Comparison of ENCODE assay signal across 9 cellular contexts in the genomic region with DNA sequence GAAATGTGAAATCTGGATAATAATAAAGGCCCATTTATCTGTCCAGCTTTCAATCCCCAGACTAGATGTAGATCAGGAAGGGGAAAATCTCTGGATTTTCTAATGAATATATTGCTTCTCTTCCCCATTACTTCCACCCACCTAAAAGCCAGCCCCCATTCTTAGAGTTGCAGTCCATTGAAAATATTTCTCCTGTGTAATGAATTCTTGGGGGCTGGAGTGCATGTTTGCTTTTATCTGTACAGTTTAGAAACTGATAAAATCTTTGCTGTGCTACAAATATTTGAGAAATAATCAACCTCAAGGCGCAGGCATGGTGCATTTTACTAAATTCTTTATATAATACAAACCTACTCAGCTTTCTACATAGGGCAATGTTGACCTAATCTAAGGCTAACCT.
DNase-seq lines count a peak whose midpoint lies in the region; FAIRE-seq and TF ChIP-seq lines count a peak whose summit lies in the region.
"Had no signal": no experiment of that assay in that cellular context is flagged by ENCODE, and none has a peak within 500 bp of the region (broad histone marks: within the 10 kb centered on the region; RNA-seq: fewer than 3 reads in every experiment).

No MANE protein-coding gene starts in this region.

- H3K9me3 Mint-ChIP-seq in activated naive CD4-positive, alpha-beta T cell treated with anti-CD3 and anti-CD28 coated beads for 36 hours, result no peaks in the 10 kb centered on the region

- no peaks in the 10 kb centered on the region for H3K27me3 Mint-ChIP-seq in activated naive CD4-positive, alpha-beta T cell treated with anti-CD3 and anti-CD28 coated beads for 36 hours (ENCODE audit: low read depth)

- WGBS in tibial nerve, 2 donors, result 73 to 79% methylated on average over 1 of the region's 1 CpG

- H3K4me3 Mint-ChIP-seq in activated naive CD4-positive, alpha-beta T cell treated with anti-CD3 and anti-CD28 coated beads for 36 hours, result peak overlapping the region; percentile 41

- H3K36me3 Mint-ChIP-seq in activated naive CD4-positive, alpha-beta T cell treated with anti-CD3 and anti-CD28 coated beads for 36 hours (ENCODE audit: low read depth), result peaks cover 81% of the 10 kb centered on the region

- TF ChIP-seq EP300 in tibial nerve (IDR thresholded peaks at IDR 0.05), result no peak

- CTCF ChIA-PET in activated naive CD4-positive, alpha-beta T cell treated with anti-CD3 and anti-CD28 coated beads for 36 hours (lab: Charles Lee), result interaction anchor here (1.0 kb wide), 1 partner anchor 42 kb away, joined by 3 read pairs; no protein-coding TSS in a partner anchor
- CTCF ChIA-PET in HEK293T (lab: Yijun Ruan, JAX), result interaction anchor here (0.6 kb wide), 3 partner anchors 33 to 263 kb away, joined by 3 read pairs; no protein-coding TSS in a partner anchor

- no peaks in the 10 kb centered on the region for H3K27me3 ChIP-seq in adipocyte (replicated peaks; ENCODE audit: control insufficient read depth, insufficient read depth, low read length)
- no peaks in the 10 kb centered on the region for H3K27me3 ChIP-seq in mucosa of stomach (ENCODE audit: control insufficient read depth, insufficient read depth, low read length)
- H3K27me3 ChIP-seq in tibial nerve, result no peaks in the 10 kb centered on the region

- peak overlapping the region; percentile 84 for H3K9ac ChIP-seq in adipocyte (ENCODE audit: low read length)
- H3K9ac ChIP-seq in mucosa of stomach (ENCODE audit: low read length), result peak overlapping the region; percentile 67

- peak overlapping the region; percentile 38 to 85 (median 78) for H3K27ac ChIP-seq in tibial nerve

- peak overlapping the region; percentile 89 for H3K27ac Mint-ChIP-seq in activated naive CD4-positive, alpha-beta T cell treated with anti-CD3 and anti-CD28 coated beads for 36 hours

- H3K4me1 Mint-ChIP-seq in activated naive CD4-positive, alpha-beta T cell treated with anti-CD3 and anti-CD28 coated beads for 36 hours (ENCODE audit: low read depth), result peaks cover 86% of the 10 kb centered on the region

- H3K36me3 ChIP-seq in adipocyte (ENCODE audit: control insufficient read depth, insufficient read depth, low read length, severe bottlenecking), result peaks cover 47% of the 10 kb centered on the region
- H3K36me3 ChIP-seq in mucosa of stomach (ENCODE audit: control insufficient read depth, insufficient read depth, low read length), result peaks cover 6% of the 10 kb centered on the region
- H3K36me3 ChIP-seq in tibial nerve, result peaks cover 0 to 25% (median 4%) of the 10 kb centered on the region in 3 donors

- H3K4me1 ChIP-seq in adipocyte (ENCODE audit: control insufficient read depth, insufficient read depth, low read length), result peaks cover 85% of the 10 kb centered on the region
- peaks cover 44% of the 10 kb centered on the region for H3K4me1 ChIP-seq in mucosa of stomach (ENCODE audit: control insufficient read depth, insufficient read depth, low read length)
- H3K4me1 ChIP-seq in tibial nerve, result peaks cover 5 to 79% (median 61%) of the 10 kb centered on the region in 4 donors

- intact Hi-C loops in activated naive CD4-positive, alpha-beta T cell treated with anti-CD3 and anti-CD28 coated beads for 36 hours (cut with micrococcal nuclease), result loop anchor here (1.0 kb wide), 4 partner anchors 31 to 181 kb away; a partner anchor contains a TSS

- POLR2A ChIA-PET in HEK293T (lab: Yijun Ruan, JAX), result no interaction called here

- no peak for FAIRE-seq in frontal cortex (lab: Jason Lieb, UNC)

- DNase-seq in activated naive CD4-positive, alpha-beta T cell treated with anti-CD3 and anti-CD28 coated beads for 36 hours, result no peak
- DNase-seq in activated naive CD4-positive, alpha-beta T cell treated with anti-CD3 and anti-CD28 coated beads, Interleukin-2, amount 50 U/mL, for 16 hours, result no peak
- no peak for DNase-seq in adipocyte (ENCODE audit: low read depth)
- no peak for DNase-seq in tibial nerve (ENCODE audit: low spot score in 2 of 2)
- DNase-seq in HEK293T (ENCODE audit: extremely low spot score), result no peak
- DNase-seq in hippocampal formation (lab: John Stamatoyannopoulos, UW), result no peak
- DNase-seq in frontal cortex (ENCODE audit: low spot score in 2 of 2), result no peak

- no peak for TF ChIP-seq POLR2A in tibial nerve (IDR thresholded peaks at IDR 0.05)

- H3K9me3 ChIP-seq in adipocyte (ENCODE audit: control insufficient read depth, low read length) (no peaks in the 10 kb centered on the region), mucosa of stomach (ENCODE audit: control insufficient read depth, low read length) (no peaks in the 10 kb centered on the region), tibial nerve (no peaks in the 10 kb centered on the region)
- H3K9me3 ChIP-seq: HAP-1 had no signal

- TF ChIP-seq CTCF in tibial nerve (IDR thresholded peaks at IDR 0.05), result no peak

- H3K4me3 ChIP-seq in adipocyte (ENCODE audit: low read length), result peak overlapping the region; percentile 12
- no peak overlapping the region for H3K4me3 ChIP-seq in mucosa of stomach (ENCODE audit: low read length)
- no peak overlapping the region for H3K4me3 ChIP-seq in tibial nerve
- H3K4me3 ChIP-seq: HAP-1 had no signal

TF ChIP-seq in HEK293T, 16 proteins besides CTCF, POLR2A, EP300 and RAD21:
- TF ChIP-seq BHLHE40 (IDR thresholded peaks at IDR 0.05; ENCODE audit: borderline replicate concordance), result no peak
- TF ChIP-seq FOXA1 (IDR thresholded peaks at IDR 0.05), result no peak
- TF ChIP-seq TARDBP (IDR thresholded peaks at IDR 0.05), result no peak
- TF ChIP-seq NFRKB (IDR thresholded peaks at IDR 0.05), result no peak
- TF ChIP-seq ELF4 (IDR thresholded peaks at IDR 0.05), result no peak
- TF ChIP-seq SUZ12 (IDR thresholded peaks at IDR 0.05), result no peak
- TF ChIP-seq L3MBTL2 (conservative IDR thresholded peaks at IDR 0.05), result no peak
- TF ChIP-seq FOXM1 (IDR thresholded peaks at IDR 0.05; ENCODE audit: borderline replicate concordance), result no peak
- TF ChIP-seq CTBP1 (IDR thresholded peaks at IDR 0.05; ENCODE audit: borderline replicate concordance), result no peak
- no peak for TF ChIP-seq FOXK2 (IDR thresholded peaks at IDR 0.05)
- TF ChIP-seq LEF1 (IDR thresholded peaks at IDR 0.05; ENCODE audit: borderline replicate concordance), result no peak
- TF ChIP-seq, protein P1, sequence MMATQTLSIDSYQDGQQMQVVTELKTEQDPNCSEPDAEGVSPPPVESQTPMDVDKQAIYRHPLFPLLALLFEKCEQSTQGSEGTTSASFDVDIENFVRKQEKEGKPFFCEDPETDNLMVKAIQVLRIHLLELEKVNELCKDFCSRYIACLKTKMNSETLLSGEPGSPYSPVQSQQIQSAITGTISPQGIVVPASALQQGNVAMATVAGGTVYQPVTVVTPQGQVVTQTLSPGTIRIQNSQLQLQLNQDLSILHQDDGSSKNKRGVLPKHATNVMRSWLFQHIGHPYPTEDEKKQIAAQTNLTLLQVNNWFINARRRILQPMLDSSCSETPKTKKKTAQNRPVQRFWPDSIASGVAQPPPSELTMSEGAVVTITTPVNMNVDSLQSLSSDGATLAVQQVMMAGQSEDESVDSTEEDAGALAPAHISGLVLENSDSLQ (IDR thresholded peaks at IDR 0.05), result no peak
- no peak for TF ChIP-seq ARNT (IDR thresholded peaks at IDR 0.05)
